ENCODE assay signal across 15 cellular contexts in the genomic region with DNA sequence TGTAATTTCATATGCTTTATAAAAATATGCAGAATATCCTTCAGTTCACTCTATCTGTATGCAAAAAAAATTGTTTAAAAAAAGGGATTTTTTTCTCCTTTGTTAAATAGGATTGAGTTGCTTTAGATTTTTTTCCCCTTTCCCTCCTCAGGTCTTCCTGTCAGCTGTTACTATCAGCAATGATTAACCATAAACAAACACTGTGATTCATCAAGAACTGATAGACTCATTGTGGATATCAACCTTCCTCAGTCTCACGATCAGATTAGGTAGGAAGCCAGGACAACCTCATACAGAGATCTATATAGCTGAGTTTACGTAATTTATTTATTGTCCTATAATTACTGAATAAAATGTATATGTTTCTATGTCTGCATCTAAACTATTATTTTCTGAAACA.
DNase-seq lines count a peak whose midpoint lies in the region; ATAC-seq and TF ChIP-seq lines count a peak whose summit lies in the region.
"Had no signal": no experiment of that assay in that cellular context is flagged by ENCODE, and none has a peak within 500 bp of the region (broad histone marks: within the 10 kb centered on the region; RNA-seq: fewer than 3 reads in every experiment).

No MANE protein-coding gene starts in this region.

- H3K27ac ChIP-seq in VCaP = peak overlapping the region; percentile 46
- H3K27ac ChIP-seq: adrenal gland, thyroid gland had no signal

- no peak for TF ChIP-seq CTCF in VCaP (conservative IDR thresholded peaks at IDR 0.05)

- ATAC-seq in HG03280 (IDR thresholded peaks at IDR 0.05; ENCODE audit: unreplicated experiment) = no peak

- DNase-seq in A172 (ENCODE audit: low spot score) = peak; percentile 29
- peak; percentile 59 for DNase-seq in HT1080 (ENCODE audit: low read depth)
- DNase-seq in iris pigment epithelial cell (ENCODE audit: low read depth) = peak; percentile 67
- DNase-seq in NCI-H82 (lab: John Stamatoyannopoulos, UW) = no peak
- no peak for DNase-seq in activated naive CD4-positive, alpha-beta T cell treated with Interleukin-2 at 50 U/mL for 16 hours
- DNase-seq in anterior cingulate cortex (lab: John Stamatoyannopoulos, UW) = no peak
- DNase-seq: activated CD4-positive, alpha-beta T cell treated with anti-CD3 and anti-CD28 coated beads, Interleukin-2, amount 50 U/mL, for 1 hour; activated T-cell treated with anti-CD3 and anti-CD28 coated beads, Interleukin-2, amount 50 U/mL, for 48 hours; adrenal gland; NCI-H2081 treated with DMSO at 0.1 percent for 48 hours; SHP77; stimulated activated CD4-positive, alpha-beta T cell treated with anti-CD3 and anti-CD28 coated beads, Interleukin-4, amount 100 ng/mL, for 24 hours; thyroid gland had no signal

Comparison
In these comparisons a context has a peak if more than half of its experiments do, and no peak if none do; other contexts are left out.
1. DNase-seq: peak in A172 (single experiment), HT1080 (single experiment) and iris pigment epithelial cell (single experiment); none in NCI-H82 (single experiment), activated naive CD4-positive, alpha-beta T cell treated with Interleukin-2 at 50 U/mL for 16 hours (single experiment) and anterior cingulate cortex (0 of 58).